1 cellular context compared by ENCODE assay signal in genomic region chr1:100090471-100090870, GRCh38.
TF ChIP-seq lines count a peak whose summit lies in the region.

No MANE protein-coding gene starts in this region.

TF ChIP-seq in GM23338, 12 proteins besides CTCF, POLR2A, EP300 and RAD21 (continued from another document):
- TF ChIP-seq REST (IDR thresholded peaks at IDR 0.05; ENCODE audit: unreplicated experiment) (no peak), STAT1 (IDR thresholded peaks at IDR 0.05; ENCODE audit: unreplicated experiment) (no peak), CREB1 (CRISPR knock-in tag; IDR thresholded peaks at IDR 0.05; ENCODE audit: low read depth) (no peak), ZNF114 (CRISPR knock-in tag; IDR thresholded peaks at IDR 0.05) (no peak), ZNF331 (CRISPR knock-in tag; IDR thresholded peaks at IDR 0.05; ENCODE audit: low read depth) (no peak), NANOG (IDR thresholded peaks at IDR 0.05; ENCODE audit: borderline replicate concordance) (no peak)
